23 cellular contexts compared by ENCODE assay signal in genomic region chr3:175107231-175107630, GRCh38.
"Had no signal": no experiment of that assay in that cellular context is flagged by ENCODE, and none has a peak within 500 bp of the region (broad histone marks: within the 10 kb centered on the region; RNA-seq: fewer than 3 reads in every experiment).

No MANE protein-coding gene starts in this region.

- H3K36me3 Mint-ChIP-seq: activated CD4-positive, alpha-beta memory T cell treated with anti-CD3 and anti-CD28 coated beads for 36 hours; brain; naive B cell had no signal

- H3K27me3 ChIP-seq: esophagus squamous epithelium, heart left ventricle, testis, uterus had no signal

- H3K4me1 ChIP-seq: esophagus squamous epithelium, heart left ventricle, lower lobe of right lung, testis, uterus had no signal

- H3K27me3 Mint-ChIP-seq: activated CD4-positive, alpha-beta memory T cell treated with anti-CD3 and anti-CD28 coated beads for 36 hours; activated naive CD8-positive, alpha-beta T cell treated with anti-CD3 and anti-CD28 coated beads, Interleukin-2, amount 50 U/mL, for 24 hours; brain; central memory CD8-positive, alpha-beta T cell; naive B cell; T-helper 17 cell had no signal

- H3K4me1 Mint-ChIP-seq: activated naive CD8-positive, alpha-beta T cell treated with anti-CD3 and anti-CD28 coated beads, Interleukin-2, amount 50 U/mL, for 24 hours; brain; central memory CD8-positive, alpha-beta T cell; endodermal cell; naive B cell; T-helper 17 cell had no signal

- H3K27ac Mint-ChIP-seq: activated CD4-positive, alpha-beta memory T cell treated with anti-CD3 and anti-CD28 coated beads for 36 hours; activated naive CD8-positive, alpha-beta T cell treated with anti-CD3 and anti-CD28 coated beads, Interleukin-2, amount 50 U/mL, for 24 hours; activated T-cell treated with anti-CD3 and anti-CD28 coated beads, Interleukin-2, amount 50 U/mL, for 72 hours; brain; endodermal cell; naive B cell; T-helper 17 cell had no signal

- ATAC-seq: activated naive CD8-positive, alpha-beta T cell treated with anti-CD3 and anti-CD28 coated beads, Interleukin-2, amount 50 U/mL, for 24 hours; activated T-cell treated with anti-CD3 and anti-CD28 coated beads, Interleukin-2, amount 50 U/mL, for 72 hours; heart left ventricle; lower lobe of right lung; sciatic nerve; T-helper 17 cell had no signal

- H3K27ac ChIP-seq: esophagus squamous epithelium, heart left ventricle, lower lobe of right lung, testis, uterus had no signal

- H3K9me3 Mint-ChIP-seq: activated CD4-positive, alpha-beta memory T cell treated with anti-CD3 and anti-CD28 coated beads for 36 hours; endodermal cell had no signal

- H3K36me3 ChIP-seq: esophagus squamous epithelium, heart left ventricle, lower lobe of right lung, uterus had no signal

- H3K4me2 ChIP-seq: smooth muscle cell had no signal

- H3K9me3 ChIP-seq: esophagus squamous epithelium, heart left ventricle, lower lobe of right lung, testis, uterus had no signal

- DNase-seq: activated CD4-positive, alpha-beta memory T cell treated with anti-CD3 and anti-CD28 coated beads for 36 hours; activated CD4-positive, alpha-beta T cell treated with anti-CD3 and anti-CD28 coated beads for 4 hours; activated CD4-positive, CD25-positive, alpha-beta regulatory T cell; activated effector memory CD4-positive, alpha-beta T cell treated with Interleukin-2 at 50 U/mL for 16 hours; activated naive CD4-positive, alpha-beta T cell treated with anti-CD3 and anti-CD28 coated beads, Interleukin-2, amount 50 U/mL, for 16 hours; activated naive CD8-positive, alpha-beta T cell treated with anti-CD3 and anti-CD28 coated beads, Interleukin-2, amount 50 U/mL, for 24 hours; activated T-cell treated with anti-CD3 and anti-CD28 coated beads, Interleukin-2, amount 50 U/mL, for 72 hours; cortex of kidney; endodermal cell; esophagus squamous epithelium; heart left ventricle; lower lobe of right lung; naive B cell; stimulated activated CD4-positive, alpha-beta T cell treated with anti-CD3 and anti-CD28 coated beads, Interleukin-2, amount 100 ng/mL, for 48 hours; stimulated activated naive CD4-positive, alpha-beta T cell; T-helper 17 cell; testis; trophoblast cell; uterus had no signal

- H3K4me3 ChIP-seq: esophagus squamous epithelium, heart left ventricle, lower lobe of right lung, smooth muscle cell, testis, uterus had no signal

- H3K4me3 Mint-ChIP-seq: activated CD4-positive, alpha-beta memory T cell treated with anti-CD3 and anti-CD28 coated beads for 36 hours; activated naive CD8-positive, alpha-beta T cell treated with anti-CD3 and anti-CD28 coated beads, Interleukin-2, amount 50 U/mL, for 24 hours; activated T-cell treated with anti-CD3 and anti-CD28 coated beads, Interleukin-2, amount 50 U/mL, for 72 hours; brain; central memory CD8-positive, alpha-beta T cell; endodermal cell; naive B cell; T-helper 17 cell had no signal
